Comparison of ENCODE assay signal across 8 cellular contexts in the genomic region with DNA sequence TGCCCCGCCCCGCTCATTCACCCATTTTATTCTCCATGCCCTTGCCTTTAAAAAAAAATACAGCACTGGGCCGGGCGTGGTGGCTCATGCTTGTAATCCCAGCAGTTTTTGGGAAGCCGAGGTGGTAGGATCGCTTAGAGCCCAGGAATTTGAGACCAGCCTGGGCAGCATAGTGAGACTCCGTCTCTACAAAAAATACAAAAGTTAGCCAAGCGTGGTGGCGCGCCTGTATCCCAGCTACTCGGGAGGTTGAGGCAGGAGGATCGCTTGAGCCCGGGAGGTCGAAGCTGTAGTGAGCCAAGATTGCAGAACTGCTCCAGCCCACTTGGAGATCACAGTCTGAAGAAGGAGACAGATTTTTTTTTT. TPM values are rescaled to one million over a fixed set of nuclear protein-coding genes. Genes with fewer than 3 reads are reported as not detected.
DNase-seq lines count a peak whose midpoint lies in the region; ATAC-seq and TF ChIP-seq lines count a peak whose summit lies in the region.

No MANE protein-coding gene starts in this region.

- peaks cover 15% of the 10 kb centered on the region for H3K27me3 Mint-ChIP-seq in dendritic cell treated with granulocyte-macrophage colony-stimulating factor and Interleukin-4, amounts not matched to agents 40 ng/mL and 50 ng/mL, for 4 days
- no peaks in the 10 kb centered on the region for H3K27me3 Mint-ChIP-seq in neural crest cell (ENCODE audit: low read depth)

- H3K36me3 ChIP-seq in A673 (ENCODE audit: insufficient read depth, low read length, poor library complexity, severe bottlenecking) (no peaks in the 10 kb centered on the region), HUES64 (ENCODE audit: insufficient read depth, low read length) (no peaks in the 10 kb centered on the region)

- peak overlapping the region; percentile 68 for H3K4me3 ChIP-seq in A673 (ENCODE audit: low read depth, low read length, poor library complexity, severe bottlenecking)
- H3K4me3 ChIP-seq in HUES64 (ENCODE audit: low read length): 0 out of 2 replicates have a peak overlapping the region, but pooled peaks have one; percentile 11

- no peak for TF ChIP-seq CTCF in A673 (conservative IDR thresholded peaks at IDR 0.05; ENCODE audit: low read depth, low read length)
- TF ChIP-seq CTCF in neural crest cell (conservative IDR thresholded peaks at IDR 0.05): no peak

- no TSS peak for BruUV-seq in A673 (replicated peaks; lab: Mats Ljungman, UMichigan)

- CTCF ChIA-PET in A673 (lab: Charles Lee): no interaction called here

- H3K4me3 Mint-ChIP-seq in dendritic cell treated with granulocyte-macrophage colony-stimulating factor and Interleukin-4, amounts not matched to agents 40 ng/mL and 50 ng/mL, for 4 days: peak overlapping the region; percentile 53
- peak overlapping the region; percentile 98 for H3K4me3 Mint-ChIP-seq in neural crest cell

- 73% methylated on average over 14 of the region's 14 CpGs for WGBS in HUES64

- POLR2A ChIA-PET in A673 (lab: Charles Lee; ENCODE audit: low non-redundant PET): no interaction called here

- intact Hi-C loops in A673 (cut with micrococcal nuclease; ENCODE audit: unreplicated experiment): no loop called here
- intact Hi-C loops in dendritic cell treated with granulocyte-macrophage colony-stimulating factor and Interleukin-4, amounts not matched to agents 40 ng/mL and 50 ng/mL, for 4 days (cut with micrococcal nuclease): no loop called here

- H3K27me3 ChIP-seq in A673 (replicated peaks; ENCODE audit: insufficient read depth, low read depth, low read length, poor library complexity): no peaks in the 10 kb centered on the region
- no peaks in the 10 kb centered on the region for H3K27me3 ChIP-seq in HUES64 (ENCODE audit: insufficient read depth, low read length)

- H3K4me1 Mint-ChIP-seq in dendritic cell treated with granulocyte-macrophage colony-stimulating factor and Interleukin-4, amounts not matched to agents 40 ng/mL and 50 ng/mL, for 4 days (ENCODE audit: low read depth): peaks cover 14% of the 10 kb centered on the region
- H3K4me1 Mint-ChIP-seq in neural crest cell: peaks cover 15% of the 10 kb centered on the region

- H3K27ac ChIP-seq in A673 (ENCODE audit: low read depth, low read length, poor library complexity, severe bottlenecking): no peak overlapping the region
- no peak overlapping the region for H3K27ac ChIP-seq in HUES64 (ENCODE audit: low read depth, low read length)

- no peaks in the 10 kb centered on the region for H3K9me3 Mint-ChIP-seq in dendritic cell treated with granulocyte-macrophage colony-stimulating factor and Interleukin-4, amounts not matched to agents 40 ng/mL and 50 ng/mL, for 4 days
- H3K9me3 Mint-ChIP-seq in neural crest cell: no peaks in the 10 kb centered on the region

- H3K9me3 ChIP-seq in A673 (ENCODE audit: low read depth, low read length, poor library complexity, severe bottlenecking) (no peaks in the 10 kb centered on the region), HUES64 (ENCODE audit: insufficient read depth, low read depth, low read length) (no peaks in the 10 kb centered on the region)

- ATAC-seq in GM18858 (IDR thresholded peaks at IDR 0.05; ENCODE audit: unreplicated experiment): no peak
- ATAC-seq in HG03520 (IDR thresholded peaks at IDR 0.05; ENCODE audit: unreplicated experiment): no peak

- no peak overlapping the region for H3K9ac ChIP-seq in HUES64 (ENCODE audit: low read depth, low read length)

- H3K27ac Mint-ChIP-seq in dendritic cell treated with granulocyte-macrophage colony-stimulating factor and Interleukin-4, amounts not matched to agents 40 ng/mL and 50 ng/mL, for 4 days: peak overlapping the region; percentile 63
- no peak overlapping the region for H3K27ac Mint-ChIP-seq in neural crest cell (ENCODE audit: unreplicated experiment)

- no peak for DNase-seq in A673 (ENCODE audit: low spot score)
- no peak for DNase-seq in neural crest cell (ENCODE audit: low read depth, low spot score)
- no peak for DNase-seq in NCI-H2107 (lab: John Stamatoyannopoulos, UW)
- no peak for DNase-seq in effector CD8-positive, alpha-beta T cell (lab: John Stamatoyannopoulos, UW)

- H3K4me1 ChIP-seq in A673 (ENCODE audit: insufficient read depth, low read length, poor library complexity, severe bottlenecking): peaks cover 5% of the 10 kb centered on the region
- H3K4me1 ChIP-seq in HUES64 (ENCODE audit: insufficient read depth, low read length): no peaks in the 10 kb centered on the region

- H3K36me3 Mint-ChIP-seq in dendritic cell treated with granulocyte-macrophage colony-stimulating factor and Interleukin-4, amounts not matched to agents 40 ng/mL and 50 ng/mL, for 4 days (ENCODE audit: low read depth): no peaks in the 10 kb centered on the region
- no peaks in the 10 kb centered on the region for H3K36me3 Mint-ChIP-seq in neural crest cell (ENCODE audit: low read depth)

RNA-seq across cellular contexts. Expression of a gene that starts 0.4 kb away (rescaled TPM):
- total RNA-seq in A673 (2021): 2.7 and 3.3 TPM in 2 replicates
- 1.2 TPM for polyA plus RNA-seq in HUES64 (2013, experiment 1 of 2)
- 0.76 TPM for polyA plus RNA-seq in HUES64 (2013, experiment 2 of 2)
- total RNA-seq in neural crest cell: 1.5 and 2.3 TPM in 2 replicates
